In genomic region chr12:22032732-22033131, GRCh38 we compare ENCODE assay signal across 26 cellular contexts.
"Had no signal": no experiment of that assay in that cellular context is flagged by ENCODE, and none has a peak within 500 bp of the region (broad histone marks: within the 10 kb centered on the region; RNA-seq: fewer than 3 reads in every experiment).

No MANE protein-coding gene starts in this region.

- H3K9me3 Mint-ChIP-seq: dendritic cell treated with granulocyte-macrophage colony-stimulating factor and Interleukin-4, amounts not matched to agents 40 ng/mL and 50 ng/mL, for 4 days; effector memory CD8-positive, alpha-beta T cell had no signal

- ATAC-seq: effector memory CD8-positive, alpha-beta T cell; esophagus mucosa; foreskin keratinocyte; gastrocnemius medialis; gastroesophageal sphincter; heart left ventricle; heart right ventricle had no signal

- H3K27ac ChIP-seq: coronary artery, dorsolateral prefrontal cortex, epithelial cell of prostate, esophagus muscularis mucosa, esophagus squamous epithelium, foreskin keratinocyte, gastrocnemius medialis, gastroesophageal sphincter, heart left ventricle, heart right ventricle, hepatocyte had no signal

- H3K27ac Mint-ChIP-seq: dendritic cell treated with granulocyte-macrophage colony-stimulating factor and Interleukin-4, amounts not matched to agents 40 ng/mL and 50 ng/mL, for 4 days; effector memory CD8-positive, alpha-beta T cell; endodermal cell had no signal

- DNase-seq: cortex of kidney; dermis blood vessel endothelial cell; dorsolateral prefrontal cortex; effector CD4-positive, alpha-beta T cell; effector CD8-positive, alpha-beta T cell; effector memory CD4-positive, alpha-beta T cell; effector memory CD8-positive, alpha-beta T cell; endodermal cell; erythroblast; esophagus squamous epithelium; foreskin fibroblast; foreskin keratinocyte; foreskin melanocyte; gastrocnemius medialis; glutamatergic neuron; head of caudate nucleus; heart left ventricle; heart right ventricle; hippocampal formation had no signal

- H3K27me3 Mint-ChIP-seq: dendritic cell treated with granulocyte-macrophage colony-stimulating factor and Interleukin-4, amounts not matched to agents 40 ng/mL and 50 ng/mL, for 4 days; effector memory CD8-positive, alpha-beta T cell had no signal

- H3K4me3 Mint-ChIP-seq: dendritic cell treated with granulocyte-macrophage colony-stimulating factor and Interleukin-4, amounts not matched to agents 40 ng/mL and 50 ng/mL, for 4 days; effector memory CD8-positive, alpha-beta T cell; endodermal cell had no signal

- H3K4me2 ChIP-seq: hepatocyte had no signal

- H3K9me3 ChIP-seq: esophagus muscularis mucosa, esophagus squamous epithelium, gastrocnemius medialis, gastroesophageal sphincter, heart left ventricle, heart right ventricle had no signal

- H3K4me3 ChIP-seq: coronary artery, dorsolateral prefrontal cortex, esophagus muscularis mucosa, esophagus squamous epithelium, gastrocnemius medialis, gastroesophageal sphincter, heart left ventricle, heart right ventricle, hepatocyte had no signal

- H3K27me3 ChIP-seq: dorsolateral prefrontal cortex, esophagus muscularis mucosa, esophagus squamous epithelium, foreskin keratinocyte, gastrocnemius medialis, gastroesophageal sphincter, heart left ventricle, heart right ventricle, hepatocyte had no signal

- H3K79me2 ChIP-seq: hepatocyte had no signal

- H2AFZ ChIP-seq: hepatocyte had no signal

- H3K36me3 ChIP-seq: esophagus muscularis mucosa, esophagus squamous epithelium, gastrocnemius medialis, gastroesophageal sphincter, heart left ventricle, heart right ventricle had no signal

- H3K4me1 ChIP-seq: gastrocnemius medialis had no signal
